8 cellular contexts compared by ENCODE assay signal in genomic region chr1:6614953-6615785, GRCh38. TPM values are rescaled to one million over a fixed set of nuclear protein-coding genes. Genes with fewer than 3 reads are reported as not detected.
DNase-seq lines count a peak whose midpoint lies in the region; ATAC-seq and TF ChIP-seq lines count a peak whose summit lies in the region.

No MANE protein-coding gene starts in this region.

- no peak for TF ChIP-seq CTCF in omental fat pad (IDR thresholded peaks at IDR 0.05)

- ATAC-seq in omental fat pad (ENCODE audit: low FRiP score) = no peak

- peaks cover 23% of the 10 kb centered on the region for H3K4me1 Mint-ChIP-seq in activated CD4-positive, alpha-beta memory T cell treated with anti-CD3 and anti-CD28 coated beads for 36 hours (ENCODE audit: low read depth)

- intact Hi-C loops in activated CD4-positive, alpha-beta memory T cell treated with anti-CD3 and anti-CD28 coated beads for 36 hours (cut with micrococcal nuclease) = no loop called here

- H3K27me3 Mint-ChIP-seq in activated CD4-positive, alpha-beta memory T cell treated with anti-CD3 and anti-CD28 coated beads for 36 hours = no peaks in the 10 kb centered on the region

- H3K4me3 Mint-ChIP-seq in activated CD4-positive, alpha-beta memory T cell treated with anti-CD3 and anti-CD28 coated beads for 36 hours = peak overlapping the region; percentile 72

- H3K9me3 Mint-ChIP-seq in activated CD4-positive, alpha-beta memory T cell treated with anti-CD3 and anti-CD28 coated beads for 36 hours = no peaks in the 10 kb centered on the region

- H3K9me3 ChIP-seq in skeletal muscle satellite cell (replicated peaks; ENCODE audit: low read length) = no peaks in the 10 kb centered on the region

- H3K27ac Mint-ChIP-seq in activated CD4-positive, alpha-beta memory T cell treated with anti-CD3 and anti-CD28 coated beads for 36 hours = peak overlapping the region; percentile 67

- peak overlapping the region; percentile 84 for H3K9ac ChIP-seq in skeletal muscle satellite cell (ENCODE audit: low read depth, low read length)

- H3K4me2 ChIP-seq in skeletal muscle satellite cell (ENCODE audit: low read length) = peak overlapping the region; percentile 92

- H3K36me3 ChIP-seq in H7 (replicated peaks; ENCODE audit: control insufficient read depth, insufficient read depth, low read length) = peaks cover 7% of the 10 kb centered on the region
- H3K36me3 ChIP-seq in skeletal muscle satellite cell (ENCODE audit: insufficient read depth, low read length) = peaks cover 15% of the 10 kb centered on the region

- peaks cover 15% of the 10 kb centered on the region for H3K36me3 Mint-ChIP-seq in activated CD4-positive, alpha-beta memory T cell treated with anti-CD3 and anti-CD28 coated beads for 36 hours

- H3K27me3 ChIP-seq in H7 (ENCODE audit: control insufficient read depth, insufficient read depth, low read length) (peaks cover 4% of the 10 kb centered on the region; the same call in 1 of the 2 replicates), skeletal muscle satellite cell (ENCODE audit: control insufficient read depth, insufficient read depth, low read length) (no peaks in the 10 kb centered on the region)

- DNase-seq in H7 = peak; percentile 76
- DNase-seq in activated CD4-positive, alpha-beta memory T cell treated with anti-CD3 and anti-CD28 coated beads for 36 hours = no peak
- DNase-seq in germinal center (ENCODE audit: low spot score) = peak; percentile 27
- no peak for DNase-seq in NCI-H524 treated with DMSO at 0.1 percent for 48 hours (lab: John Stamatoyannopoulos, UW)
- DNase-seq in D341Med (ENCODE audit: low spot score) = no peak
- DNase-seq in omental fat pad (ENCODE audit: low spot score) = no peak
- no peak for DNase-seq in NCI-H510A treated with DMSO at 0.1 percent for 48 hours (lab: John Stamatoyannopoulos, UW)

- no peaks in the 10 kb centered on the region for H3K4me1 ChIP-seq in skeletal muscle satellite cell (ENCODE audit: control insufficient read depth, insufficient read depth, low read length)

- H3K4me3 ChIP-seq in H7 (ENCODE audit: insufficient read depth, low read depth, low read length) (peak overlapping the region; percentile 97), skeletal muscle satellite cell (ENCODE audit: low read length) (peak overlapping the region; percentile 95)

- CTCF ChIA-PET in activated CD4-positive, alpha-beta memory T cell treated with anti-CD3 and anti-CD28 coated beads for 36 hours (lab: Charles Lee) = interaction anchor here (1.0 kb wide), 1 partner anchor 61 kb away, joined by 3 read pairs; the partner anchor contains the start of gene NOL9

- POLR2A ChIA-PET in activated CD4-positive, alpha-beta memory T cell treated with anti-CD3 and anti-CD28 coated beads for 36 hours (lab: Charles Lee) = interaction anchor here (0.7 to 1.4 kb wide), 2 partner anchors 13 to 15 kb away, joined by 3 read pairs; no protein-coding TSS in a partner anchor

RNA-seq across cellular contexts. Expression of gene PHF13, which starts 1.6 kb away (rescaled TPM):
- 36.6 and 44.5 TPM in 2 replicates for total RNA-seq in H7 (2014; rRNA removed; shearing (Covaris generic))
- 10 to 100 TPM; 16.8 to 16.9 TPM for total RNA-seq in activated CD4-positive, alpha-beta memory T cell treated with anti-CD3 and anti-CD28 coated beads for 36 hours
- 8.4 and 9.0 TPM in 2 replicates for total RNA-seq in skeletal muscle satellite cell (2012; rRNA removed)
- total RNA-seq in omental fat pad = 10 to 100 TPM in 3 of 4 donors, 1 to 10 TPM in 1; 8.6 to 15.1 (median 14.7) TPM

RNA-seq across cellular contexts. Expression of gene THAP3, which starts 9.5 kb away (rescaled TPM):
- total RNA-seq in H7 (2014; rRNA removed; shearing (Covaris generic)) = 47.7 and 62.9 TPM in 2 replicates
- total RNA-seq in activated CD4-positive, alpha-beta memory T cell treated with anti-CD3 and anti-CD28 coated beads for 36 hours = 10 to 100 TPM; 22.8 TPM
- total RNA-seq in skeletal muscle satellite cell (2012; rRNA removed) = 13.3 and 14.7 TPM in 2 replicates
- total RNA-seq in omental fat pad = 10 to 100 TPM; 11.6 to 35.0 (median 23.2) TPM

RNA-seq across cellular contexts. Expression of gene KLHL21, which starts 12.5 kb away (rescaled TPM):
- total RNA-seq in H7 (2014; rRNA removed; shearing (Covaris generic)) = 35.0 and 41.1 TPM in 2 replicates
- total RNA-seq in activated CD4-positive, alpha-beta memory T cell treated with anti-CD3 and anti-CD28 coated beads for 36 hours = 10 to 100 TPM; 18.1 to 19.4 TPM
- total RNA-seq in skeletal muscle satellite cell (2012; rRNA removed) = 75.4 and 83.1 TPM in 2 replicates
- 10 to 100 TPM; 48.3 to 98.5 (median 57.0) TPM for total RNA-seq in omental fat pad

RNA-seq across cellular contexts. Expression of gene ZBTB48, which starts 35.4 kb away (rescaled TPM):
- 40.3 and 40.4 TPM in 2 replicates for total RNA-seq in H7 (2014; rRNA removed; shearing (Covaris generic))
- 10 to 100 TPM; 24.6 to 28.1 TPM for total RNA-seq in activated CD4-positive, alpha-beta memory T cell treated with anti-CD3 and anti-CD28 coated beads for 36 hours
- total RNA-seq in skeletal muscle satellite cell (2012; rRNA removed) = 8.1 and 14.9 TPM in 2 replicates
- total RNA-seq in omental fat pad = 10 to 100 TPM in 3 of 4 donors, 1 to 10 TPM in 1; 9.9 to 19.2 (median 13.4) TPM

Comparison
In these comparisons a context has a peak if more than half of its experiments do, and no peak if none do; other contexts are left out.
1. DNase-seq: peak in H7 (single experiment) and germinal center (single experiment); none in activated CD4-positive, alpha-beta memory T cell treated with anti-CD3 and anti-CD28 coated beads for 36 hours (single experiment), NCI-H524 treated with DMSO at 0.1 percent for 48 hours (single experiment), D341Med (single experiment), omental fat pad (single experiment) and NCI-H510A treated with DMSO at 0.1 percent for 48 hours (single experiment).